Comparison of ENCODE assay signal across 17 cellular contexts in the genomic region with DNA sequence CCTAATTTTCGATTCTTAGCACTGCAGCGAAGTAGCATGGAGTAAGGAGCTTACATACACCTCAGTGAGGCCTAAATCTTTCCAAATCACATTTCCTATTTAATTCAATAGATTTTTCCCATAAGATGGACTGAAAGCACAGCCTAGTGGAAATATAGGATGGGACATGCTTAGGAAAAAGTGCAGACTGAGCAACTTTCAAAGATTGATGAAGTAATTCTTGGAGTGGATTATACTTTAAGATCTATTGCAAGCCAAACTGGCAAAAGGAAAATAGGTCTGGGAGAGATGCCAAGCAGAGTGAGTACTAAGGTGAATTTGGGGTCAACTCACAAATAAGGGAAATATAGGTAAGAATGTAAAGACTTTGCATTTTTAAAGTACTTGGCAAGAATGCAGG.
DNase-seq lines count a peak whose midpoint lies in the region; ATAC-seq, FAIRE-seq and TF ChIP-seq lines count a peak whose summit lies in the region.
"Had no signal": no experiment of that assay in that cellular context is flagged by ENCODE, and none has a peak within 500 bp of the region (broad histone marks: within the 10 kb centered on the region; RNA-seq: fewer than 3 reads in every experiment).

No MANE protein-coding gene starts in this region.

- H3K4me1 ChIP-seq in A549, result no peaks in the 10 kb centered on the region
- H3K4me1 ChIP-seq: SJCRH30, vagina had no signal

- FAIRE-seq in A549 (lab: Jason Lieb, UNC), result peak; percentile 32
- FAIRE-seq: GM12891, K562, kidney had no signal

- no peak for TF ChIP-seq CTCF in A549 (IDR thresholded peaks at IDR 0.05)
- peak; percentile 30; the same call in 1 of the 2 replicates for TF ChIP-seq CTCF in LNCAP (IDR thresholded peaks at IDR 0.05)
- TF ChIP-seq CTCF in astrocyte of the spinal cord (IDR thresholded peaks at IDR 0.05; ENCODE audit: low read depth, low read length), result peak; percentile 50

- CTCF ChIA-PET in A549 (lab: Yijun Ruan, JAX), result no interaction called here

- TF ChIP-seq RAD21 in A549 (conservative IDR thresholded peaks at IDR 0.05 in 1 of 2, IDR thresholded peaks at IDR 0.05 in 1 of 2), result peak; percentile 35 to 41; a peak in 3 of 5 replicates

- ATAC-seq in A549 (no peak), HG02610 (IDR thresholded peaks at IDR 0.05; ENCODE audit: unreplicated experiment) (no peak)
- ATAC-seq: K562 had no signal

- POLR2A ChIA-PET in A549 (lab: Yijun Ruan, JAX), result no interaction called here

- H3K4me2 ChIP-seq in A549, result no peak overlapping the region

- WGBS in A549 (ENCODE audit: missing lambda C conversion rate), result 57% methylated on average over 2 of the region's 2 CpGs

- in situ Hi-C loops in astrocyte of the spinal cord (cut with HindIII; ENCODE audit: low sequenced_read_pairs), result no loop called here

- H3K9me3 ChIP-seq in A549, result no peaks in the 10 kb centered on the region
- H3K9me3 ChIP-seq: SJCRH30, vagina had no signal

- DNase-seq in A549 (ENCODE audit: low read depth in 1 of 2, low spot score in 1 of 2) (peak in 1 of 2 experiments; percentile 13), astrocyte of the spinal cord (ENCODE audit: low read depth, low spot score) (peak; percentile 77), fibroblast of the conjunctiva (ENCODE audit: low read depth) (peak; percentile 56), cerebellum (ENCODE audit: low spot score) (no peak)
- no peak for DNase-seq in stimulated activated naive CD4-positive, alpha-beta T cell (lab: John Stamatoyannopoulos, UW)
- DNase-seq in activated effector memory CD4-positive, alpha-beta T cell treated with anti-CD3 and anti-CD28 coated beads, Interleukin-2, amount 50 U/mL, for 16 hours, result no peak
- DNase-seq: activated CD4-positive, alpha-beta T cell treated with anti-CD3 and anti-CD28 coated beads for 48 hours; kidney; NCI-H226; retina; SJCRH30; T-helper 9 cell had no signal

- H3K27ac ChIP-seq in A549, result no peak overlapping the region
- H3K27ac ChIP-seq: SJCRH30, vagina had no signal

- TF ChIP-seq EP300 in A549 (IDR thresholded peaks at IDR 0.05), result no peak

- H3K4me3 ChIP-seq in A549 (no peak overlapping the region), astrocyte of the spinal cord (ENCODE audit: low read depth, low read length) (no peak overlapping the region)
- H3K4me3 ChIP-seq: K562, SJCRH30, vagina had no signal

- TF ChIP-seq POLR2A in A549 (IDR thresholded peaks at IDR 0.05; ENCODE audit: low read length), result no peak

TF ChIP-seq in A549, 52 proteins besides CTCF, POLR2A, EP300 and RAD21:
- TF ChIP-seq MAFK (IDR thresholded peaks at IDR 0.05; ENCODE audit: partially characterized antibody) (peak; percentile 85), ESRRA (IDR thresholded peaks at IDR 0.05; ENCODE audit: borderline replicate concordance, low read length) (no peak), ATOH8 (CRISPR knock-in tag; IDR thresholded peaks at IDR 0.05; ENCODE audit: low read depth) (no peak)

Comparison
In these comparisons a context has a peak if more than half of its experiments do, and no peak if none do; other contexts are left out.
1. DNase-seq: peak in astrocyte of the spinal cord (single experiment) and fibroblast of the conjunctiva (single experiment); none in stimulated activated naive CD4-positive, alpha-beta T cell (0 of 6), activated effector memory CD4-positive, alpha-beta T cell treated with anti-CD3 and anti-CD28 coated beads, Interleukin-2, amount 50 U/mL, for 16 hours (single experiment) and cerebellum (single experiment).